In the genomic region with DNA sequence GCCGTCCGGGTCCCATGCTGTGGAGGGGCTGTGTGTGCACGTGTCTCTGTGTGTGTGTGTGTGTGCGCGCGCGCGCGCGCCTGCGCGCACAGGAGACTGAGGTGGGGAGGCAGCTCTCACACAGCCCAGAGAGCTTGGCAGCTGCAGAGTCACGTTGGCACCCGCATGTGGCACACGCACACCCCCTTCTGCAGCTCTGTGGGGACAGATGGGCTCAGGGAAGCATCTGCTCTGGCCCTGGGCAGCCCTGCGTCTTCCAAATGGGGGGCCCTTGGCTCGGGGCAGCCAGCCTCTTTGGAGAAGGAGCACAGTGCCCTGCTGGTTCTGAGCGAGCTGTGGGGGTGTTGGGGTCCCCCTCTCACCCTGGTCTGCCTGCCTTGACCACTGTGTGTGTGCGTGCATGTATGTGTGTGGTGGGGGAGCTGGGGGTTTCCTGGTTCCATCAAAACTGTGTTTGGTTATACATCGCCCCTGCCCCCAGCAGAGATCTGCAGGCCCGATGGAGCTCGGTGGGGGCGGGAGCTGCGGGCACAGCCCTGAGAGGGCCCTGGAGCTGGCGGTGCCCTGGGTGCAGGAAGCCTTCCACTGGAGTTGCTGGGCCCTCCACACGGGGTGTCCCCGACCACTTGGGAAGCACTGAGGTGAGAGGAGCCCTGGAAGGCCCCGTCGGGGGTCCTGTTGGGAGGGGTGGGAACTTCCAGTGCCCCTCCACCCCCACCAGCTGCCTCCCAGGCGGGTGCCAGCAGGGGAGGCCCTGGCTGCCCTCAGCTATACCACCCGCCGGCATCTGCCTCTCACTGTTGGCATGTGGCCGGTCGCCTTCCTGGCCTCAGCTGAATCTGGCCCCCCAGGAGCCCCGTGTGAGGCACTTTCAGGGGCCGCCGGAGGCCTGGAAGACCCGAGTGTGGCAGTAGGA, we compare ENCODE assay signal across 14 cellular contexts.
DNase-seq lines count a peak whose midpoint lies in the region; ATAC-seq and TF ChIP-seq lines count a peak whose summit lies in the region.
"Had no signal": no experiment of that assay in that cellular context is flagged by ENCODE, and none has a peak within 500 bp of the region (broad histone marks: within the 10 kb centered on the region; RNA-seq: fewer than 3 reads in every experiment).

No MANE protein-coding gene starts in this region.

- intact Hi-C loops in heart right ventricle (cut with DNase I) (loop anchor here in 2 of 10 donors (10.0 kb wide), 2 partner anchors 61 to 231 kb away; no protein-coding TSS in a partner anchor), Right ventricle myocardium inferior (cut with DNase I) (no loop called here), left lung (cut with DNase I) (loop anchor here (10.0 kb wide), 2 partner anchors 161 to 231 kb away; no protein-coding TSS in a partner anchor)

- H3K4me3 ChIP-seq in heart right ventricle (peak overlapping the region in 1 of 10 donors; percentile 16), neural progenitor cell (no peak overlapping the region), left lung (no peak overlapping the region)
- H3K4me3 ChIP-seq: Peyer's patch had no signal

- no peaks in the 10 kb centered on the region for H3K9me3 Mint-ChIP-seq in chondrocyte (ENCODE audit: low read depth)
- H3K9me3 Mint-ChIP-seq in neural progenitor cell, result no peaks in the 10 kb centered on the region
- H3K9me3 Mint-ChIP-seq in nephron progenitor cell, result no peaks in the 10 kb centered on the region
- H3K9me3 Mint-ChIP-seq: activated naive CD4-positive, alpha-beta T cell treated with anti-CD3 and anti-CD28 coated beads, Interleukin-2, amount 50 U/mL, for 24 hours; dendritic cell treated with granulocyte-macrophage colony-stimulating factor and Interleukin-4, amounts not matched to agents 40 ng/mL and 50 ng/mL, for 4 days; stimulated activated memory B cell treated with anti-CD40 and anti-IgM and Interleukin-4, amounts not matched to agents 10 μg/mL and 1 μg/mL and 100 μg/mL, for 72 hours had no signal

- H3K9me3 ChIP-seq in heart right ventricle (no peaks in the 10 kb centered on the region), neural progenitor cell (ENCODE audit: low read depth) (no peaks in the 10 kb centered on the region), left lung (no peaks in the 10 kb centered on the region)
- H3K9me3 ChIP-seq: neutrophil, Peyer's patch had no signal

- H3K4me3 Mint-ChIP-seq in chondrocyte (ENCODE audit: unreplicated experiment), result peak overlapping the region; percentile 66
- H3K4me3 Mint-ChIP-seq in neural progenitor cell, result no peak overlapping the region
- H3K4me3 Mint-ChIP-seq in nephron progenitor cell, result no peak overlapping the region
- H3K4me3 Mint-ChIP-seq: activated naive CD4-positive, alpha-beta T cell treated with anti-CD3 and anti-CD28 coated beads, Interleukin-2, amount 50 U/mL, for 24 hours; dendritic cell treated with granulocyte-macrophage colony-stimulating factor and Interleukin-4, amounts not matched to agents 40 ng/mL and 50 ng/mL, for 4 days; stimulated activated memory B cell treated with anti-CD40 and anti-IgM and Interleukin-4, amounts not matched to agents 10 μg/mL and 1 μg/mL and 100 μg/mL, for 72 hours had no signal

- no peak overlapping the region for H2AFZ ChIP-seq in neural progenitor cell (replicated peaks)

- H3K27me3 Mint-ChIP-seq in chondrocyte (ENCODE audit: low read depth), result no peaks in the 10 kb centered on the region
- no peaks in the 10 kb centered on the region for H3K27me3 Mint-ChIP-seq in neural progenitor cell (ENCODE audit: insufficient read depth, low read depth)
- no peaks in the 10 kb centered on the region for H3K27me3 Mint-ChIP-seq in nephron progenitor cell (ENCODE audit: low read depth, poor library complexity)
- H3K27me3 Mint-ChIP-seq: activated naive CD4-positive, alpha-beta T cell treated with anti-CD3 and anti-CD28 coated beads, Interleukin-2, amount 50 U/mL, for 24 hours; dendritic cell treated with granulocyte-macrophage colony-stimulating factor and Interleukin-4, amounts not matched to agents 40 ng/mL and 50 ng/mL, for 4 days; stimulated activated memory B cell treated with anti-CD40 and anti-IgM and Interleukin-4, amounts not matched to agents 10 μg/mL and 1 μg/mL and 100 μg/mL, for 72 hours had no signal

- no peak for TF ChIP-seq CTCF in heart right ventricle (IDR thresholded peaks at IDR 0.05)
- no peak for TF ChIP-seq CTCF in chondrocyte (IDR thresholded peaks at IDR 0.05)
- no peak for TF ChIP-seq CTCF in neural progenitor cell (IDR thresholded peaks at IDR 0.05)
- no peak for TF ChIP-seq CTCF in nephron progenitor cell (IDR thresholded peaks at IDR 0.05)
- no peak for TF ChIP-seq CTCF in left lung (IDR thresholded peaks at IDR 0.05)

- no peak overlapping the region for H3K9ac ChIP-seq in neural progenitor cell

- H3K4me2 ChIP-seq in neural progenitor cell, result no peak overlapping the region

- H3K4me1 ChIP-seq in heart right ventricle (peaks cover 20 to 71% (median 61%) of the 10 kb centered on the region in 9 donors), neural progenitor cell (peaks cover 4% of the 10 kb centered on the region), left lung (peaks cover 0 to 38% of the 10 kb centered on the region in 2 donors)

- H3K79me2 ChIP-seq in neural progenitor cell (ENCODE audit: low read depth), result peaks cover 15% of the 10 kb centered on the region

- no peak for DNase-seq in heart right ventricle
- DNase-seq in Right ventricle myocardium inferior (ENCODE audit: missing footprints), result no peak
- peak; percentile 91 for DNase-seq in chondrocyte (ENCODE audit: low spot score)
- DNase-seq in neural progenitor cell (ENCODE audit: low spot score), result no peak
- DNase-seq in NAMALWA (ENCODE audit: low spot score), result no peak
- DNase-seq in nephron progenitor cell, result no peak
- no peak for DNase-seq in left lung
- DNase-seq: kidney glomerular epithelial cell, Peyer's patch had no signal

- H3K27me3 ChIP-seq in heart right ventricle, result no peaks in the 10 kb centered on the region
- H3K27me3 ChIP-seq in neural progenitor cell, result no peaks in the 10 kb centered on the region
- H3K27me3 ChIP-seq in left lung, result no peaks in the 10 kb centered on the region
- H3K27me3 ChIP-seq: neutrophil, Peyer's patch had no signal

- H3K27ac ChIP-seq in heart right ventricle, result peak overlapping the region in 7 of 10 donors; percentile 11 to 71 (median 52)
- peak overlapping the region; percentile 25 for H3K27ac ChIP-seq in neural progenitor cell
- no peak overlapping the region for H3K27ac ChIP-seq in left lung
- H3K27ac ChIP-seq: neutrophil, Peyer's patch had no signal

- H3F3A ChIP-seq in neural progenitor cell (ENCODE audit: low read depth), result peaks cover 4% of the 10 kb centered on the region

- H4K20me1 ChIP-seq in neural progenitor cell (ENCODE audit: low read depth), result peaks cover 54% of the 10 kb centered on the region

- H3K4me1 Mint-ChIP-seq in chondrocyte (ENCODE audit: low read depth), result peaks cover 66% of the 10 kb centered on the region
- peaks cover 8% of the 10 kb centered on the region for H3K4me1 Mint-ChIP-seq in neural progenitor cell
- H3K4me1 Mint-ChIP-seq in nephron progenitor cell, result peaks cover 24% of the 10 kb centered on the region
- H3K4me1 Mint-ChIP-seq: activated naive CD4-positive, alpha-beta T cell treated with anti-CD3 and anti-CD28 coated beads, Interleukin-2, amount 50 U/mL, for 24 hours had no signal

- ATAC-seq in heart right ventricle, result peak in 3 of 8 donors; percentile 0 to 23 (median 13)
- no peak for ATAC-seq in Right ventricle myocardium inferior
- ATAC-seq in left lung, result no peak
- ATAC-seq in GM21528 (IDR thresholded peaks at IDR 0.05; ENCODE audit: low FRiP score, unreplicated experiment), result no peak
- ATAC-seq: stimulated activated memory B cell treated with anti-CD40 and anti-IgM and Interleukin-4, amounts not matched to agents 10 μg/mL and 1 μg/mL and 100 μg/mL, for 72 hours had no signal

- WGBS in heart right ventricle, 2 donors, result 60 to 72% methylated on average over 38 of the region's 38 CpGs

- H3K27ac Mint-ChIP-seq in chondrocyte (ENCODE audit: unreplicated experiment), result peak overlapping the region; percentile 98
- no peak overlapping the region for H3K27ac Mint-ChIP-seq in neural progenitor cell
- no peak overlapping the region for H3K27ac Mint-ChIP-seq in nephron progenitor cell
- H3K27ac Mint-ChIP-seq: activated naive CD4-positive, alpha-beta T cell treated with anti-CD3 and anti-CD28 coated beads, Interleukin-2, amount 50 U/mL, for 24 hours; dendritic cell treated with granulocyte-macrophage colony-stimulating factor and Interleukin-4, amounts not matched to agents 40 ng/mL and 50 ng/mL, for 4 days; stimulated activated memory B cell treated with anti-CD40 and anti-IgM and Interleukin-4, amounts not matched to agents 10 μg/mL and 1 μg/mL and 100 μg/mL, for 72 hours had no signal

- peaks cover 0 to 50% (median 14%) of the 10 kb centered on the region in 9 donors for H3K36me3 ChIP-seq in heart right ventricle
- H3K36me3 ChIP-seq in neural progenitor cell, result no peaks in the 10 kb centered on the region
- H3K36me3 ChIP-seq in left lung, result peaks cover 0 to 58% of the 10 kb centered on the region in 2 donors

- H3K36me3 Mint-ChIP-seq in chondrocyte (ENCODE audit: low read depth) (peaks cover 10% of the 10 kb centered on the region), neural progenitor cell (peaks cover 9% of the 10 kb centered on the region), nephron progenitor cell (ENCODE audit: low read depth) (peaks cover 17% of the 10 kb centered on the region)
- H3K36me3 Mint-ChIP-seq: activated naive CD4-positive, alpha-beta T cell treated with anti-CD3 and anti-CD28 coated beads, Interleukin-2, amount 50 U/mL, for 24 hours had no signal

Comparison
In these comparisons a context has a peak if more than half of its experiments do, and no peak if none do; other contexts are left out.
1. H3K27ac ChIP-seq: peak in heart right ventricle (7 of 10) and neural progenitor cell (single experiment); none in left lung (0 of 2).